In genomic region chr3:104526901-104527401, GRCh38 we compare ENCODE assay signal across 1 cellular context.
TF ChIP-seq lines count a peak whose summit lies in the region.

No MANE protein-coding gene starts in this region.

TF ChIP-seq in WTC11, 78 proteins besides CTCF, POLR2A, EP300 and RAD21 (continued from another document):
- TF ChIP-seq ZNF532 (CRISPR knock-in tag; IDR thresholded peaks at IDR 0.05; ENCODE audit: borderline replicate concordance): no peak
